Comparison of ENCODE assay signal across 9 cellular contexts in genomic region chr3:49868951-49869454, GRCh38. TPM values are rescaled to one million over a fixed set of nuclear protein-coding genes. Genes with fewer than 3 reads are reported as not detected.
DNase-seq lines count a peak whose midpoint lies in the region; ATAC-seq and TF ChIP-seq lines count a peak whose summit lies in the region.
"Had no signal": no experiment of that assay in that cellular context is flagged by ENCODE, and none has a peak within 500 bp of the region (broad histone marks: within the 10 kb centered on the region; RNA-seq: fewer than 3 reads in every experiment).

No MANE protein-coding gene starts in this region.

- TF ChIP-seq EP300 in SK-N-SH (IDR thresholded peaks at IDR 0.05; ENCODE audit: borderline replicate concordance in 1 of 2, low read depth in 1 of 2, low read length in 1 of 2), result no peak

- BruUV-seq in PC-9 (replicated peaks; lab: Mats Ljungman, UMichigan), result no TSS peak

- no peak overlapping the region for H3K9ac ChIP-seq in SK-N-SH

- H3K9me3 ChIP-seq in SK-N-SH (no peaks in the 10 kb centered on the region), gastrocnemius medialis (no peaks in the 10 kb centered on the region), PC-9 (ENCODE audit: insufficient read depth, low read depth) (no peaks in the 10 kb centered on the region)
- H3K9me3 ChIP-seq in effector memory CD4-positive, alpha-beta T cell (ENCODE audit: control insufficient read depth, low read length), result no peaks in the 10 kb centered on the region

- H2AFZ ChIP-seq in SK-N-SH (ENCODE audit: low read depth) (no peak overlapping the region), PC-9 (no peak overlapping the region)

- peak overlapping the region; percentile 78; the same call in 1 of the 2 replicates for H3K4me2 ChIP-seq in SK-N-SH
- no peak overlapping the region for H3K4me2 ChIP-seq in PC-9

- 0% methylated on average over 4 of the region's 20 CpGs for WGBS in SK-N-SH (ENCODE audit: low lambda C conversion rate)

- intact Hi-C loops in gastrocnemius medialis (cut with DNase I; ENCODE audit: low total_unique reads) (no loop called here), PC-9 (cut with micrococcal nuclease; ENCODE audit: unreplicated experiment) (no loop called here)

- TF ChIP-seq RAD21 in SK-N-SH (IDR thresholded peaks at IDR 0.05; ENCODE audit: low read length), result no peak

- H3K27ac ChIP-seq in SK-N-SH (ENCODE audit: low read depth in 2 of 2, low read length in 1 of 2), result no peak overlapping the region; a peak in 1 of 4 replicates
- H3K27ac ChIP-seq in effector memory CD4-positive, alpha-beta T cell (ENCODE audit: insufficient read depth, low read length, poor library complexity, severe bottlenecking), result no peak overlapping the region
- H3K27ac ChIP-seq in gastrocnemius medialis, result no peak overlapping the region
- H3K27ac ChIP-seq in PC-9, result no peak overlapping the region

- no peak for ATAC-seq in SK-N-SH treated with all-trans-retinoic acid at 6 μM for 48 hours
- no peak for ATAC-seq in gastrocnemius medialis

- no peaks in the 10 kb centered on the region for H3K36me3 ChIP-seq in SK-N-SH (replicated peaks in 1 of 2; ENCODE audit: control insufficient read depth in 1 of 2, insufficient read depth in 2 of 2, low read length in 1 of 2)
- no peaks in the 10 kb centered on the region for H3K36me3 ChIP-seq in effector memory CD4-positive, alpha-beta T cell (ENCODE audit: control insufficient read depth, insufficient read depth, low read length)
- no peaks in the 10 kb centered on the region for H3K36me3 ChIP-seq in gastrocnemius medialis
- no peaks in the 10 kb centered on the region for H3K36me3 ChIP-seq in PC-9 (ENCODE audit: low read depth)

- H3K4me1 ChIP-seq in SK-N-SH (ENCODE audit: control insufficient read depth in 1 of 2, insufficient read depth in 2 of 2, low read depth in 1 of 2, low read length in 1 of 2) (peaks cover 0 to 46% of the 10 kb centered on the region in 2 experiments; a peak in 1 of 4 replicates), gastrocnemius medialis (peaks cover 8 to 19% of the 10 kb centered on the region in 2 donors), PC-9 (replicated peaks; ENCODE audit: insufficient read depth) (no peaks in the 10 kb centered on the region)
- peaks cover 16% of the 10 kb centered on the region for H3K4me1 ChIP-seq in effector memory CD4-positive, alpha-beta T cell (ENCODE audit: control insufficient read depth, insufficient read depth, low read length, poor library complexity, severe bottlenecking)

- DNase-seq in SK-N-SH (peak; percentile 82), NCI-H146 treated with DMSO at 0.1 percent for 48 hours (lab: John Stamatoyannopoulos, UW; ENCODE audit: unreplicated experiment) (peak; percentile 7), gastrocnemius medialis (no peak), DMS79 treated with DMSO at 0.1 percent for 48 hours (lab: John Stamatoyannopoulos, UW) (no peak), mesenteric fat pad (ENCODE audit: low spot score) (no peak), PC-9 (no peak)
- no peak for DNase-seq in effector memory CD4-positive, alpha-beta T cell

- POLR2A ChIA-PET in SK-N-SH (lab: Yijun Ruan, JAX), result interaction anchor here (1.1 kb wide), 1 partner anchor 71 kb away, joined by 3 read pairs; the partner anchor contains the start of gene RBM6
- POLR2A ChIA-PET in PC-9 (lab: Charles Lee; ENCODE audit: unreplicated experiment), result no interaction called here

- CTCF ChIA-PET in SK-N-SH (lab: Yijun Ruan, JAX) (interaction anchor here (1.4 to 6.1 kb wide), 3 partner anchors 12 to 66 kb away, joined by 3 to 42 read pairs (median 15); partner anchors contain the start of gene INKA1), PC-9 (lab: Charles Lee) (no interaction called here)

- TF ChIP-seq CTCF in SK-N-SH (IDR thresholded peaks at IDR 0.05) (no peak), gastrocnemius medialis (IDR thresholded peaks at IDR 0.05 in 4 of 5, conservative IDR thresholded peaks at IDR 0.05 in 1 of 5) (no peak), PC-9 (conservative IDR thresholded peaks at IDR 0.05) (no peak)

- H3F3A ChIP-seq in SK-N-SH (replicated peaks; ENCODE audit: insufficient read depth) (no peaks in the 10 kb centered on the region), PC-9 (ENCODE audit: insufficient read depth, low read depth) (no peaks in the 10 kb centered on the region)

- H3K4me3 ChIP-seq in SK-N-SH (ENCODE audit: low read depth in 2 of 2, low read length in 1 of 2) (peak overlapping the region; percentile 23 to 53; a peak in 3 of 4 replicates), gastrocnemius medialis (peak overlapping the region; percentile 37 to 54 (median 43)), PC-9 (no peak overlapping the region)
- H3K4me3 ChIP-seq in effector memory CD4-positive, alpha-beta T cell (ENCODE audit: insufficient read depth, low read depth, low read length, poor library complexity, severe bottlenecking), result peak overlapping the region; percentile 43

- H3K27me3 ChIP-seq in SK-N-SH (ENCODE audit: insufficient read depth), result peaks cover 30% of the 10 kb centered on the region
- peaks cover 27% of the 10 kb centered on the region for H3K27me3 ChIP-seq in effector memory CD4-positive, alpha-beta T cell (replicated peaks; ENCODE audit: control insufficient read depth, insufficient read depth, low read length, poor library complexity, severe bottlenecking)
- peaks cover 26 to 37% (median 33%) of the 10 kb centered on the region in 3 donors for H3K27me3 ChIP-seq in gastrocnemius medialis
- peaks cover 24% of the 10 kb centered on the region for H3K27me3 ChIP-seq in PC-9 (ENCODE audit: insufficient read depth, low read depth)

- H3K79me2 ChIP-seq in SK-N-SH (ENCODE audit: insufficient read depth) (no peaks in the 10 kb centered on the region), PC-9 (ENCODE audit: low read depth) (no peaks in the 10 kb centered on the region)

- H3K9me2 ChIP-seq in SK-N-SH, result no peaks in the 10 kb centered on the region
- no peaks in the 10 kb centered on the region for H3K9me2 ChIP-seq in PC-9 (ENCODE audit: insufficient read depth)

- in situ Hi-C loops in gastrocnemius medialis (cut with MboI; ENCODE audit: low sequenced_read_pairs in 4 of 4), result no loop called here

- no peaks in the 10 kb centered on the region for H4K20me1 ChIP-seq in SK-N-SH (ENCODE audit: insufficient read depth)
- H4K20me1 ChIP-seq in PC-9 (ENCODE audit: insufficient read depth), result no peaks in the 10 kb centered on the region

- TF ChIP-seq POLR2A in gastrocnemius medialis (IDR thresholded peaks at IDR 0.05), result no peak

TF ChIP-seq in SK-N-SH, 30 proteins besides CTCF, POLR2A, EP300 and RAD21:
- TF ChIP-seq SMC3 (IDR thresholded peaks at IDR 0.05; ENCODE audit: low read depth, low read length) (no peak), POLR2AphosphoS5 (IDR thresholded peaks at IDR 0.05; ENCODE audit: low read depth, low read length) (no peak), NFIC (IDR thresholded peaks at IDR 0.05; ENCODE audit: borderline replicate concordance) (no peak), RFX5 (IDR thresholded peaks at IDR 0.05; ENCODE audit: low read length) (peak; percentile 88), MXI1 (IDR thresholded peaks at IDR 0.05; ENCODE audit: low read depth, low read length) (peak; percentile 94), TCF12 (IDR thresholded peaks at IDR 0.05) (no peak), CHD2 (IDR thresholded peaks at IDR 0.05; ENCODE audit: low read length, partially characterized antibody) (no peak), RCOR1 (IDR thresholded peaks at IDR 0.05; ENCODE audit: low read length) (no peak)

TF ChIP-seq in SK-N-SH treated with all-trans-retinoic acid at 6 μM for 48 hours, 23 proteins besides CTCF, POLR2A, EP300 and RAD21 (continues in another document):
- TF ChIP-seq TCF4 (CRISPR knock-in tag; IDR thresholded peaks at IDR 0.05; ENCODE audit: borderline replicate concordance) (no peak), BACH2 (CRISPR knock-in tag; IDR thresholded peaks at IDR 0.05; ENCODE audit: borderline replicate concordance) (no peak), ARNTL (CRISPR knock-in tag; IDR thresholded peaks at IDR 0.05; ENCODE audit: borderline replicate concordance, low read depth) (no peak), ZNF70 (CRISPR knock-in tag; IDR thresholded peaks at IDR 0.05) (no peak), ZC3H10 (CRISPR knock-in tag; IDR thresholded peaks at IDR 0.05) (no peak), ISL1 (CRISPR knock-in tag; IDR thresholded peaks at IDR 0.05) (no peak)
- TF ChIP-seq, protein P1, sequence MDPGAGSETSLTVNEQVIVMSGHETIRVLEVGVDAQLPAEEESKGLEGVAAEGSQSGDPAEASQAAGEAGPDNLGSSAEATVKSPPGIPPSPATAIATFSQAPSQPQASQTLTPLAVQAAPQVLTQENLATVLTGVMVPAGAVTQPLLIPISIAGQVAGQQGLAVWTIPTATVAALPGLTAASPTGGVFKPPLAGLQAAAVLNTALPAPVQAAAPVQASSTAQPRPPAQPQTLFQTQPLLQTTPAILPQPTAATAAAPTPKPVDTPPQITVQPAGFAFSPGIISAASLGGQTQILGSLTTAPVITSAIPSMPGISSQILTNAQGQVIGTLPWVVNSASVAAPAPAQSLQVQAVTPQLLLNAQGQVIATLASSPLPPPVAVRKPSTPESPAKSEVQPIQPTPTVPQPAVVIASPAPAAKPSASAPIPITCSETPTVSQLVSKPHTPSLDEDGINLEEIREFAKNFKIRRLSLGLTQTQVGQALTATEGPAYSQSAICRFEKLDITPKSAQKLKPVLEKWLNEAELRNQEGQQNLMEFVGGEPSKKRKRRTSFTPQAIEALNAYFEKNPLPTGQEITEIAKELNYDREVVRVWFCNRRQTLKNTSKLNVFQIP (CRISPR knock-in tag; IDR thresholded peaks at IDR 0.05; ENCODE audit: borderline replicate concordance, low read depth), result no peak

RNA-seq across cellular contexts. Expression of gene CAMKV, which starts 0.7 kb away (rescaled TPM):
- 0.53 and 1.7 TPM in 2 replicates for polyA plus RNA-seq in SK-N-SH (2012; rRNA removed)
- 0.51 and 1.9 TPM in 2 replicates for polyA plus RNA-seq in SK-N-SH (2012; cell fraction: cytosol; rRNA removed)
- polyA plus RNA-seq in SK-N-SH (2012; cell fraction: nucleus; rRNA removed), result 4.1 and 6.6 TPM in 2 replicates
- total RNA-seq in gastrocnemius medialis (not detected), mesenteric fat pad (not detected), PC-9 (2021) (not detected in 2 replicates)
- total RNA-seq: lower leg skin had no signal

RNA-seq across cellular contexts. Expression of gene TRAIP, which starts 12.6 kb away (rescaled TPM):
- 8.1 and 12.8 TPM in 2 replicates for polyA plus RNA-seq in SK-N-SH (2012; rRNA removed)
- polyA plus RNA-seq in SK-N-SH (2012; cell fraction: cytosol; rRNA removed), result 4.8 and 7.6 TPM in 2 replicates
- 39.1 and 62.4 TPM in 2 replicates for polyA plus RNA-seq in SK-N-SH (2012; cell fraction: nucleus; rRNA removed)
- total RNA-seq in gastrocnemius medialis, result 1 to 10 TPM in 3 of 4 donors, under 1 TPM in 1; 0.36 to 4.2 (median 1.1) TPM
- total RNA-seq in mesenteric fat pad, result 1.1 TPM
- total RNA-seq in PC-9 (2021), result 18.1 and 20.6 TPM in 2 replicates

RNA-seq across cellular contexts. Expression of gene MST1R, which starts 34.7 kb away (rescaled TPM):
- polyA plus RNA-seq in SK-N-SH (2012; rRNA removed), result 0.23 and 0.36 TPM in 2 replicates
- 0.06 and 0.09 TPM in 2 replicates for polyA plus RNA-seq in SK-N-SH (2012; cell fraction: cytosol; rRNA removed)
- polyA plus RNA-seq in SK-N-SH (2012; cell fraction: nucleus; rRNA removed), result 2.0 and 2.4 TPM in 2 replicates
- total RNA-seq in gastrocnemius medialis, result under 1 TPM in 3 of 4 donors, not detected in 1; 0.40 to 0.81 (median 0.51) TPM
- 1.8 TPM for total RNA-seq in mesenteric fat pad
- 84.3 and 98.3 TPM in 2 replicates for total RNA-seq in PC-9 (2021)

RNA-seq across cellular contexts. Expression of gene UBA7, which starts 55.2 kb away (rescaled TPM):
- 22.6 and 25.8 TPM in 2 replicates for polyA plus RNA-seq in SK-N-SH (2012; rRNA removed)
- 2.0 and 3.0 TPM in 2 replicates for polyA plus RNA-seq in SK-N-SH (2012; cell fraction: cytosol; rRNA removed)
- 187 and 223 TPM in 2 replicates for polyA plus RNA-seq in SK-N-SH (2012; cell fraction: nucleus; rRNA removed)
- total RNA-seq in gastrocnemius medialis, result 10 to 100 TPM in 1 of 4 donors, 1 to 10 TPM in 3; 3.5 to 16.1 (median 5.1) TPM
- 38.2 TPM for total RNA-seq in mesenteric fat pad
- 48.6 and 56.5 TPM in 2 replicates for total RNA-seq in PC-9 (2021)

Comparison
In these comparisons a context has a peak if more than half of its experiments do, and no peak if none do; other contexts are left out.
1. DNase-seq: peak in SK-N-SH (single experiment) and NCI-H146 treated with DMSO at 0.1 percent for 48 hours (single experiment); none in effector memory CD4-positive, alpha-beta T cell (0 of 3), gastrocnemius medialis (0 of 2), DMS79 treated with DMSO at 0.1 percent for 48 hours (single experiment), mesenteric fat pad (single experiment) and PC-9 (0 of 2).
2. RNA of gene MST1R, which starts 34.7 kb away (total RNA-seq): 84.3 to 98.3 TPM in PC-9; 1.8 TPM in mesenteric fat pad (single experiment) and 0.40 to 0.81 TPM in gastrocnemius medialis; every median in the first group is over 10 times any median in the second.